ENCODE assay signal across 8 cellular contexts in genomic region chr18:79506191-79507075, GRCh38.
DNase-seq lines count a peak whose midpoint lies in the region; ATAC-seq and TF ChIP-seq lines count a peak whose summit lies in the region.

No MANE protein-coding gene starts in this region.

- peak overlapping the region; percentile 88 for H3K27ac Mint-ChIP-seq in activated CD4-positive, alpha-beta T cell treated with anti-CD3 and anti-CD28 coated beads for 36 hours

- H3K27me3 Mint-ChIP-seq in activated CD4-positive, alpha-beta T cell treated with anti-CD3 and anti-CD28 coated beads for 36 hours = no peaks in the 10 kb centered on the region

- peaks cover 31% of the 10 kb centered on the region for H3K36me3 Mint-ChIP-seq in activated CD4-positive, alpha-beta T cell treated with anti-CD3 and anti-CD28 coated beads for 36 hours (ENCODE audit: low read depth)

- H3K4me1 ChIP-seq in adipocyte (ENCODE audit: control insufficient read depth, insufficient read depth, low read length) (peaks cover 26% of the 10 kb centered on the region), left lung (peaks cover 17 to 32% of the 10 kb centered on the region in 2 donors), thymus (ENCODE audit: control insufficient read depth, insufficient read depth, low read length) (peaks cover 24% of the 10 kb centered on the region), BE2C (no peaks in the 10 kb centered on the region)

- H3K9me3 ChIP-seq in adipocyte (ENCODE audit: control insufficient read depth, low read length) (no peaks in the 10 kb centered on the region), left lung (no peaks in the 10 kb centered on the region), thymus (ENCODE audit: control insufficient read depth) (peaks cover 2% of the 10 kb centered on the region), BE2C (no peaks in the 10 kb centered on the region)

- ATAC-seq in activated CD4-positive, alpha-beta T cell treated with anti-CD3 and anti-CD28 coated beads for 36 hours = peak; percentile 1
- ATAC-seq in left lung (peak; percentile 24), GM19397 (IDR thresholded peaks at IDR 0.05; ENCODE audit: unreplicated experiment) (no peak)

- peak overlapping the region; percentile 60 for H3K4me3 Mint-ChIP-seq in activated CD4-positive, alpha-beta T cell treated with anti-CD3 and anti-CD28 coated beads for 36 hours

- H3K27ac ChIP-seq in left lung (peak overlapping the region; percentile 77 to 84), thymus (ENCODE audit: low read depth) (peak overlapping the region; percentile 74)

- POLR2A ChIA-PET in activated CD4-positive, alpha-beta T cell treated with anti-CD3 and anti-CD28 coated beads for 36 hours (lab: Charles Lee) = interaction anchor here (2.8 kb wide), 1 partner anchor 17 kb away, joined by 14 read pairs; no protein-coding TSS in a partner anchor

- WGBS in thymus = 38% methylated on average over 20 of the region's 20 CpGs

- peak overlapping the region; percentile 66 for H3K9ac ChIP-seq in adipocyte (ENCODE audit: low read length)

- TF ChIP-seq CTCF in left lung (IDR thresholded peaks at IDR 0.05) = no peak
- no peak for TF ChIP-seq CTCF in BE2C (IDR thresholded peaks at IDR 0.05; ENCODE audit: low read depth, low read length)

- H3K4me1 Mint-ChIP-seq in activated CD4-positive, alpha-beta T cell treated with anti-CD3 and anti-CD28 coated beads for 36 hours = peaks cover 63% of the 10 kb centered on the region

- H3K27me3 ChIP-seq in adipocyte (replicated peaks; ENCODE audit: control insufficient read depth, insufficient read depth, low read length) (peaks cover 8% of the 10 kb centered on the region), left lung (no peaks in the 10 kb centered on the region), thymus (ENCODE audit: control insufficient read depth, insufficient read depth) (no peaks in the 10 kb centered on the region), BE2C (no peaks in the 10 kb centered on the region)

- intact Hi-C loops in activated CD4-positive, alpha-beta T cell treated with anti-CD3 and anti-CD28 coated beads for 36 hours (cut with DNase I, micrococcal nuclease) = loop anchor here (1.0 to 2.0 kb wide), 3 partner anchors 10 to 16 kb away; no protein-coding TSS in a partner anchor
- intact Hi-C loops in left lung (cut with DNase I) = no loop called here

- peak; percentile 5 for DNase-seq in activated CD4-positive, alpha-beta T cell treated with anti-CD3 and anti-CD28 coated beads for 36 hours
- DNase-seq in activated CD4-positive, alpha-beta T cell treated with anti-CD3 and anti-CD28 coated beads, Interleukin-2, amount 50 U/mL, for 1 hour = no peak
- DNase-seq in adipocyte (ENCODE audit: low read depth) (peak; percentile 26), left lung (peak; percentile 34 to 81), BE2C (no peak), NCI-H524 treated with DMSO at 0.1 percent for 48 hours (lab: John Stamatoyannopoulos, UW) (no peak)

- H3K4me3 ChIP-seq in adipocyte (ENCODE audit: low read length) (peak overlapping the region; percentile 77), left lung (peak overlapping the region in 1 of 2 donors; percentile 26), thymus (ENCODE audit: low read length) (no peak overlapping the region), BE2C (ENCODE audit: low read depth, low read length) (no peak overlapping the region)

- CTCF ChIA-PET in activated CD4-positive, alpha-beta T cell treated with anti-CD3 and anti-CD28 coated beads for 36 hours (lab: Charles Lee) = interaction anchor here (1.0 to 1.4 kb wide), 4 partner anchors 10 to 128 kb away, joined by 3 to 10 read pairs (median 4); no protein-coding TSS in a partner anchor

- no peaks in the 10 kb centered on the region for H3K36me3 ChIP-seq in adipocyte (ENCODE audit: control insufficient read depth, insufficient read depth, low read length, severe bottlenecking)
- H3K36me3 ChIP-seq in left lung = no peaks in the 10 kb centered on the region
- peaks cover 6% of the 10 kb centered on the region for H3K36me3 ChIP-seq in thymus (ENCODE audit: control insufficient read depth, insufficient read depth)
- H3K36me3 ChIP-seq in BE2C = no peaks in the 10 kb centered on the region

- no peaks in the 10 kb centered on the region for H3K9me3 Mint-ChIP-seq in activated CD4-positive, alpha-beta T cell treated with anti-CD3 and anti-CD28 coated beads for 36 hours (ENCODE audit: low read depth)

Comparison
In these comparisons a context has a peak if more than half of its experiments do, and no peak if none do; other contexts are left out.
1. DNase-seq: peak in activated CD4-positive, alpha-beta T cell treated with anti-CD3 and anti-CD28 coated beads for 36 hours (single experiment), adipocyte (single experiment) and left lung (2 of 2); none in activated CD4-positive, alpha-beta T cell treated with anti-CD3 and anti-CD28 coated beads, Interleukin-2, amount 50 U/mL, for 1 hour (single experiment), BE2C (single experiment) and NCI-H524 treated with DMSO at 0.1 percent for 48 hours (single experiment).
2. intact Hi-C loops: an anchor here in activated CD4-positive, alpha-beta T cell treated with anti-CD3 and anti-CD28 coated beads for 36 hours (1.0 to 2.0 kb wide); none called in left lung.